In genomic region chr20:53330744-53331143, GRCh38 we compare ENCODE assay signal across 16 cellular contexts.
A peak's percentile ranks its signal among the peaks of the same experiment; 100 is the strongest.
DNase-seq lines count a peak whose midpoint lies in the region; TF ChIP-seq lines count a peak whose summit lies in the region.
"Had no signal": no experiment of that assay in that cellular context is flagged by ENCODE, and none has a peak within 500 bp of the region (broad histone marks: within the 10 kb centered on the region; RNA-seq: fewer than 3 reads in every experiment).

No MANE protein-coding gene starts in this region.

- H3K4me3 Mint-ChIP-seq in progenitor cell of endocrine pancreas (ENCODE audit: low read depth) = no peak overlapping the region
- H3K4me3 Mint-ChIP-seq: activated naive CD8-positive, alpha-beta T cell treated with anti-CD3 and anti-CD28 coated beads for 36 hours had no signal

- no peaks in the 10 kb centered on the region for H4K20me1 ChIP-seq in hepatocyte (ENCODE audit: insufficient read depth, poor library complexity, severe bottlenecking)

- H3K27me3 ChIP-seq in hepatocyte = no peaks in the 10 kb centered on the region
- H3K27me3 ChIP-seq: left lung had no signal

- H3K27me3 Mint-ChIP-seq in progenitor cell of endocrine pancreas = no peaks in the 10 kb centered on the region
- H3K27me3 Mint-ChIP-seq: activated naive CD8-positive, alpha-beta T cell treated with anti-CD3 and anti-CD28 coated beads for 36 hours had no signal

- H3K27ac ChIP-seq in hepatocyte = peak overlapping the region; percentile 72
- H3K27ac ChIP-seq: left lung, parathyroid adenoma, RWPE1 had no signal

- H3K9me2 ChIP-seq in hepatocyte (replicated peaks; ENCODE audit: insufficient read depth) = no peaks in the 10 kb centered on the region

- H2AFZ ChIP-seq in hepatocyte = no peak overlapping the region
- H2AFZ ChIP-seq: parathyroid adenoma had no signal

- H3K4me2 ChIP-seq in hepatocyte = no peak overlapping the region

- H3K36me3 Mint-ChIP-seq in progenitor cell of endocrine pancreas (ENCODE audit: insufficient read depth) = no peaks in the 10 kb centered on the region

- no peaks in the 10 kb centered on the region for H3K9me3 ChIP-seq in hepatocyte (ENCODE audit: low read depth)
- H3K9me3 ChIP-seq: left lung had no signal

- H3K4me1 Mint-ChIP-seq in progenitor cell of endocrine pancreas (ENCODE audit: low read depth) = peaks cover 2% of the 10 kb centered on the region

- 65% methylated on average over 6 of the region's 6 CpGs for WGBS in hepatocyte (ENCODE audit: low lambda C conversion rate, missing lambda C conversion rate)

- no peaks in the 10 kb centered on the region for H3K9me3 Mint-ChIP-seq in progenitor cell of endocrine pancreas (ENCODE audit: low read depth)
- H3K9me3 Mint-ChIP-seq: activated naive CD8-positive, alpha-beta T cell treated with anti-CD3 and anti-CD28 coated beads for 36 hours had no signal

- H3K27ac Mint-ChIP-seq in progenitor cell of endocrine pancreas = peak overlapping the region; percentile 17
- H3K27ac Mint-ChIP-seq: activated naive CD8-positive, alpha-beta T cell treated with anti-CD3 and anti-CD28 coated beads for 36 hours had no signal

- no peaks in the 10 kb centered on the region for H3K79me2 ChIP-seq in hepatocyte
- H3K79me2 ChIP-seq: parathyroid adenoma had no signal

- H3K4me1 ChIP-seq in hepatocyte (ENCODE audit: insufficient read depth) = no peaks in the 10 kb centered on the region
- H3K4me1 ChIP-seq: left lung, parathyroid adenoma had no signal

- no peaks in the 10 kb centered on the region for H3K36me3 ChIP-seq in hepatocyte (replicated peaks; ENCODE audit: insufficient read depth, low read depth)
- H3K36me3 ChIP-seq: left lung had no signal

- peak; percentile 57 for DNase-seq in DMS 273 (lab: John Stamatoyannopoulos, UW; ENCODE audit: unreplicated experiment)
- peak; percentile 5 for DNase-seq in NCI-H774 (lab: John Stamatoyannopoulos, UW)
- no peak for DNase-seq in hepatocyte (ENCODE audit: low spot score)
- no peak for DNase-seq in progenitor cell of endocrine pancreas (ENCODE audit: low spot score, unreplicated experiment)
- DNase-seq in stimulated activated CD4-positive, alpha-beta T cell treated with anti-CD3 and anti-CD28 coated beads, Interleukin-15, amount 100 ng/mL, for 24 hours = no peak
- no peak for DNase-seq in iPS-NIHi11 (ENCODE audit: low spot score)
- DNase-seq in GOT3 (lab: John Stamatoyannopoulos, UW) = no peak
- DNase-seq: activated CD4-positive, alpha-beta T cell treated with anti-CD3 and anti-CD28 coated beads for 1 hour; activated naive CD8-positive, alpha-beta T cell treated with anti-CD3 and anti-CD28 coated beads for 36 hours; HCEC 1CT; left lung; NCI-H1694 treated with DMSO at 0.1 percent for 48 hours; stimulated activated CD4-positive, alpha-beta T cell treated with anti-CD3 and anti-CD28 coated beads, Interleukin-2, amount 100 ng/mL, for 24 hours; stimulated activated naive CD8-positive, alpha-beta T cell treated with anti-CD3 and anti-CD28 coated beads, Interleukin-15, Interleukin-2, amounts not matched to agents 100 U/mL and 50 U/mL, for 24 hours had no signal

- no peak for TF ChIP-seq CTCF in hepatocyte (IDR thresholded peaks at IDR 0.05; ENCODE audit: poor library complexity)
- no peak for TF ChIP-seq CTCF in progenitor cell of endocrine pancreas (IDR thresholded peaks at IDR 0.05; ENCODE audit: unreplicated experiment)

- no peak overlapping the region for H3K4me3 ChIP-seq in hepatocyte
- H3K4me3 ChIP-seq: left lung had no signal

Comparison
In these comparisons a context has a peak if more than half of its experiments do, and no peak if none do; other contexts are left out.
1. DNase-seq: peak in DMS 273 (single experiment) and NCI-H774 (single experiment); none in hepatocyte (single experiment), progenitor cell of endocrine pancreas (single experiment), stimulated activated CD4-positive, alpha-beta T cell treated with anti-CD3 and anti-CD28 coated beads, Interleukin-15, amount 100 ng/mL, for 24 hours (single experiment), iPS-NIHi11 (single experiment) and GOT3 (single experiment).